Comparison of ENCODE assay signal across 25 cellular contexts in genomic region chr10:53646525-53646924, GRCh38.
"Had no signal": no experiment of that assay in that cellular context is flagged by ENCODE, and none has a peak within 500 bp of the region (broad histone marks: within the 10 kb centered on the region; RNA-seq: fewer than 3 reads in every experiment).

No MANE protein-coding gene starts in this region.

- ATAC-seq: esophagus mucosa; gastrocnemius medialis; mucosa of descending colon; naive thymus-derived CD4-positive, alpha-beta T cell; sciatic nerve; stimulated activated naive B cell treated with anti-CD40 and anti-IgM and Interleukin-4, amounts not matched to agents 10 μg/mL and 1 μg/mL and 100 μg/mL, for 72 hours had no signal

- H3K27ac ChIP-seq: dorsolateral prefrontal cortex, epithelial cell of prostate, gastrocnemius medialis, left ventricle myocardium inferior, neural progenitor cell, prostate gland, right atrium auricular region, thoracic aorta, tibial nerve, upper lobe of left lung had no signal

- H3K4me2 ChIP-seq: neural progenitor cell had no signal

- H3K4me3 ChIP-seq: dorsolateral prefrontal cortex, gastrocnemius medialis, left ventricle myocardium inferior, lung, mucosa of descending colon, neural progenitor cell, prostate gland, right atrium auricular region, thoracic aorta, tibial nerve, upper lobe of left lung had no signal

- DNase-seq: cerebellar nuclear complex; dorsolateral prefrontal cortex; effector CD4-positive, alpha-beta T cell; foreskin fibroblast; gastrocnemius medialis; head of caudate nucleus; kidney; left ventricle myocardium inferior; naive thymus-derived CD4-positive, alpha-beta T cell; nucleus accumbens; stimulated activated CD4-positive, alpha-beta T cell treated with anti-CD3 and anti-CD28 coated beads, Interleukin-15, amount 100 ng/mL, for 24 hours; stimulated activated CD4-positive, alpha-beta T cell treated with anti-CD3 and anti-CD28 coated beads, Interleukin-2, amount 100 ng/mL, for 48 hours; stimulated activated naive B cell treated with anti-CD40 and anti-IgM and Interleukin-4, amounts not matched to agents 10 μg/mL and 1 μg/mL and 100 μg/mL, for 72 hours; upper lobe of left lung had no signal

- H2AFZ ChIP-seq: neural progenitor cell had no signal

- H3K36me3 ChIP-seq: gastrocnemius medialis, left ventricle myocardium inferior, neural progenitor cell, prostate gland, right atrium auricular region, thoracic aorta, tibial nerve, upper lobe of left lung had no signal

- H3K9me3 ChIP-seq: gastrocnemius medialis, mucosa of descending colon, prostate gland, right atrium auricular region, thoracic aorta, upper lobe of left lung had no signal

- H3K9ac ChIP-seq: neural progenitor cell had no signal

- H3K4me1 ChIP-seq: gastrocnemius medialis, left ventricle myocardium inferior, neural progenitor cell, prostate gland, right atrium auricular region, tibial nerve, upper lobe of left lung had no signal

- FAIRE-seq: kidney, urothelium cell line had no signal

- H3K27me3 ChIP-seq: gastrocnemius medialis, neural progenitor cell, right atrium auricular region, tibial nerve, upper lobe of left lung had no signal
